In the genomic region with DNA sequence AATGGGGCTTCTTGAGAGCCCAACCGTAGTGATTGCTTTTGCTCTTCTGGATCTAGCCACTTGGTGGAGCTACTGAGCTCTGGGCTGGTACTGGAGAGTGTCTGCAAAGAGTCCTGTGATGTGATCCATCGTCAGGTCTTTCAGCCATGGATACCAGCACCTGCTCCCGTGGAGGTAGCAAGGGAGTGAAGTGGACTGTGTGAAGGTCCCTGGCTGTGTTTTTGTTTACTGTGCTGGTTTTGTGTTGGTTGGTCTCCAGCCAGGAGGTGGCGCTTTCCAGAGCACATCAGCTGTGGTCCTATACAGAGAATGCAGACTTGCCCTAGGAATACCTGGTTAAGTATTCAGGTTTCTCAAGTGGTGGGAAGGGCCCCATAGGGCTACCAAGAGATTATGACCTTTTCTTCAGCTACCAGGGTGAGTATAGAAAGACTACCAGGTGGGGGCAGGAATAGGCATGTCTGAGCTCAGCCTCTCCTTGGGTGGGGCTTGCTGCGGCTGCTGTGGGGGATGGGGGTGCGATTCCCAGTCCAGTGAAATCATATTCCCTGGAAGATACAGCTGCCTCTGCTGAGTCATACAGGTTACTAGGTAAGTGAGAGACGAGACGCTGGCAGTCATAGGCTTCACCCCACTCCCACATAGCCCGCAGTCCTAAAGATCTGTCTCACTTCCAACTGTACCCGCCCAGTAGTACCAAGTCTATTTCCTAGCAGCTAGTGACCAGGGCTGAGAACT, we compare ENCODE assay signal across 17 cellular contexts.
DNase-seq lines count a peak whose midpoint lies in the region; ATAC-seq and TF ChIP-seq lines count a peak whose summit lies in the region.
"Had no signal": no experiment of that assay in that cellular context is flagged by ENCODE, and none has a peak within 500 bp of the region (broad histone marks: within the 10 kb centered on the region; RNA-seq: fewer than 3 reads in every experiment).

No MANE protein-coding gene starts in this region.

- H3K4me3 ChIP-seq in H7 (ENCODE audit: insufficient read depth, low read depth, low read length) = no peak overlapping the region
- H3K4me3 ChIP-seq in fibroblast of the aortic adventitia (ENCODE audit: low read depth, low read length) = no peak overlapping the region
- no peak overlapping the region for H3K4me3 ChIP-seq in psoas muscle
- H3K4me3 ChIP-seq: BLaER1 treated with 17β-estradiol and CSF1 and Interleukin-3, amounts not matched to agents 10 nM and 100 nM; smooth muscle cell had no signal

- intact Hi-C loops in psoas muscle (cut with DNase I) = no loop called here

- peaks cover 4% of the 10 kb centered on the region for H3K9me3 ChIP-seq in psoas muscle

- TF ChIP-seq CTCF in AG09319 (IDR thresholded peaks at IDR 0.05; ENCODE audit: low read depth, low read length) = peak; percentile 21
- TF ChIP-seq CTCF in fibroblast of the aortic adventitia (IDR thresholded peaks at IDR 0.05; ENCODE audit: insufficient read depth, low read length) = peak; percentile 30
- TF ChIP-seq CTCF in psoas muscle (IDR thresholded peaks at IDR 0.05) = no peak

- H3K4me3 Mint-ChIP-seq in natural killer cell treated with Interleukin-12 subunit alpha and Interleukin-12 subunit beta and Interleukin-15 and Interleukin-18, amount 100 ng/mL, for 72 hours = no peak overlapping the region
- H3K4me3 Mint-ChIP-seq: activated CD4-positive, alpha-beta memory T cell treated with anti-CD3 and anti-CD28 coated beads, Interleukin-2, amount 10 ng/mL, durations not matched to agents 7 days and 5 days; activated naive CD8-positive, alpha-beta T cell treated with anti-CD3 and anti-CD28 coated beads, Interleukin-2, amount 10 ng/mL, durations not matched to agents 7 days and 5 days; naive B cell had no signal

- H3K27me3 Mint-ChIP-seq in natural killer cell treated with Interleukin-12 subunit alpha and Interleukin-12 subunit beta and Interleukin-15 and Interleukin-18, amount 100 ng/mL, for 72 hours = no peaks in the 10 kb centered on the region
- H3K27me3 Mint-ChIP-seq: activated CD4-positive, alpha-beta memory T cell treated with anti-CD3 and anti-CD28 coated beads, Interleukin-2, amount 10 ng/mL, durations not matched to agents 7 days and 5 days; activated naive CD8-positive, alpha-beta T cell treated with anti-CD3 and anti-CD28 coated beads, Interleukin-2, amount 10 ng/mL, durations not matched to agents 7 days and 5 days; naive B cell had no signal

- 87 to 92% (median 91%) methylated on average over 10 of the region's 10 CpGs for WGBS in psoas muscle, 3 donors

- no peak overlapping the region for H3K27ac Mint-ChIP-seq in natural killer cell treated with Interleukin-12 subunit alpha and Interleukin-12 subunit beta and Interleukin-15 and Interleukin-18, amount 100 ng/mL, for 72 hours
- H3K27ac Mint-ChIP-seq: activated CD4-positive, alpha-beta memory T cell treated with anti-CD3 and anti-CD28 coated beads, Interleukin-2, amount 10 ng/mL, durations not matched to agents 7 days and 5 days; activated naive CD8-positive, alpha-beta T cell treated with anti-CD3 and anti-CD28 coated beads, Interleukin-2, amount 10 ng/mL, durations not matched to agents 7 days and 5 days had no signal

- ATAC-seq in natural killer cell treated with Interleukin-12 subunit alpha and Interleukin-12 subunit beta and Interleukin-15 and Interleukin-18, amount 100 ng/mL, for 72 hours = no peak
- ATAC-seq in HG02763 (IDR thresholded peaks at IDR 0.05; ENCODE audit: unreplicated experiment) = no peak
- no peak for ATAC-seq in HG03045 (IDR thresholded peaks at IDR 0.05; ENCODE audit: unreplicated experiment)
- no peak for ATAC-seq in psoas muscle

- H3K4me1 ChIP-seq in psoas muscle = no peaks in the 10 kb centered on the region

- DNase-seq in AG09319 (ENCODE audit: extremely low read depth, low read depth) = no peak
- DNase-seq in H7 = peak; percentile 0
- peak; percentile 37 to 55 for DNase-seq in SHP77 (lab: John Stamatoyannopoulos, UW)
- peak; percentile 1 for DNase-seq in fibroblast of the aortic adventitia (ENCODE audit: low read depth)
- DNase-seq in natural killer cell treated with Interleukin-12 subunit alpha and Interleukin-12 subunit beta and Interleukin-15 and Interleukin-18, amount 100 ng/mL, for 72 hours (ENCODE audit: low spot score) = no peak
- DNase-seq in psoas muscle = no peak
- DNase-seq: activated CD4-positive, alpha-beta memory T cell treated with anti-CD3 and anti-CD28 coated beads, Interleukin-2, amount 10 ng/mL, durations not matched to agents 7 days and 5 days; activated naive CD8-positive, alpha-beta T cell treated with anti-CD3 and anti-CD28 coated beads, Interleukin-2, amount 10 ng/mL, durations not matched to agents 7 days and 5 days; effector CD4-positive, alpha-beta T cell; IMR-90; naive B cell; NCI-H345; stimulated activated CD8-positive, alpha-beta memory T cell treated with anti-CD3 and anti-CD28 coated beads, Interleukin-4, amount 100 ng/mL, for 48 hours had no signal

- H3K36me3 ChIP-seq in H7 (replicated peaks; ENCODE audit: control insufficient read depth, insufficient read depth, low read length) (no peaks in the 10 kb centered on the region), psoas muscle (ENCODE audit: insufficient read depth in 1 of 2, low read depth in 1 of 2) (no peaks in the 10 kb centered on the region)
- H3K36me3 ChIP-seq: BLaER1 treated with 17β-estradiol and CSF1 and Interleukin-3, amounts not matched to agents 10 nM and 100 nM had no signal

- H3K4me1 Mint-ChIP-seq in natural killer cell treated with Interleukin-12 subunit alpha and Interleukin-12 subunit beta and Interleukin-15 and Interleukin-18, amount 100 ng/mL, for 72 hours (ENCODE audit: low read depth in 2 of 2) = no peaks in the 10 kb centered on the region
- H3K4me1 Mint-ChIP-seq: activated CD4-positive, alpha-beta memory T cell treated with anti-CD3 and anti-CD28 coated beads, Interleukin-2, amount 10 ng/mL, durations not matched to agents 7 days and 5 days; activated naive CD8-positive, alpha-beta T cell treated with anti-CD3 and anti-CD28 coated beads, Interleukin-2, amount 10 ng/mL, durations not matched to agents 7 days and 5 days; naive B cell had no signal

- peaks cover 13% of the 10 kb centered on the region for H3K36me3 Mint-ChIP-seq in natural killer cell treated with Interleukin-12 subunit alpha and Interleukin-12 subunit beta and Interleukin-15 and Interleukin-18, amount 100 ng/mL, for 72 hours
- H3K36me3 Mint-ChIP-seq: activated naive CD8-positive, alpha-beta T cell treated with anti-CD3 and anti-CD28 coated beads, Interleukin-2, amount 10 ng/mL, durations not matched to agents 7 days and 5 days; naive B cell had no signal

- H3K27me3 ChIP-seq in H7 (ENCODE audit: control insufficient read depth, insufficient read depth, low read length) (no peaks in the 10 kb centered on the region), psoas muscle (ENCODE audit: insufficient read depth in 3 of 3, low read length in 2 of 3) (peaks cover 0 to 1% (median 0%) of the 10 kb centered on the region in 3 donors)
- H3K27me3 ChIP-seq: BLaER1 treated with 17β-estradiol and CSF1 and Interleukin-3, amounts not matched to agents 10 nM and 100 nM had no signal

- peaks cover 32% of the 10 kb centered on the region for H3K9me3 Mint-ChIP-seq in natural killer cell treated with Interleukin-12 subunit alpha and Interleukin-12 subunit beta and Interleukin-15 and Interleukin-18, amount 100 ng/mL, for 72 hours

- H3K27ac ChIP-seq in psoas muscle = no peak overlapping the region
- H3K27ac ChIP-seq: BLaER1 treated with 17β-estradiol and CSF1 and Interleukin-3, amounts not matched to agents 10 nM and 100 nM had no signal

Comparison
In these comparisons a context has a peak if more than half of its experiments do, and no peak if none do; other contexts are left out.
1. DNase-seq: peak in H7 (single experiment), SHP77 (2 of 2) and fibroblast of the aortic adventitia (single experiment); none in AG09319 (single experiment), natural killer cell treated with Interleukin-12 subunit alpha and Interleukin-12 subunit beta and Interleukin-15 and Interleukin-18, amount 100 ng/mL, for 72 hours (single experiment) and psoas muscle (0 of 2).